9 cellular contexts compared by ENCODE assay signal in genomic region chr17:2212328-2212981, GRCh38.
DNase-seq lines count a peak whose midpoint lies in the region; ATAC-seq and TF ChIP-seq lines count a peak whose summit lies in the region.
"Had no signal": no experiment of that assay in that cellular context is flagged by ENCODE, and none has a peak within 500 bp of the region (broad histone marks: within the 10 kb centered on the region; RNA-seq: fewer than 3 reads in every experiment).

No MANE protein-coding gene starts in this region.

- CTCF ChIA-PET in BJ (lab: Yijun Ruan, JAX): interaction anchor here (1.3 to 2.6 kb wide), 4 partner anchors 30 to 158 kb away, joined by 4 to 7 read pairs (median 6); partner anchors contain the start of gene HIC1

- DNase-seq in BJ (ENCODE audit: low read depth) (peak; percentile 78), SJSA1 (ENCODE audit: low read depth in 1 of 2, low spot score in 2 of 2) (no peak), fibroblast of pulmonary artery (ENCODE audit: low read depth) (peak; percentile 70), posterior vena cava (ENCODE audit: low spot score) (peak; percentile 90), germinal center (ENCODE audit: low spot score) (no peak), MM.1S (no peak)
- DNase-seq in stimulated activated CD8-positive, alpha-beta memory T cell treated with anti-CD3 and anti-CD28 coated beads, Interleukin-4, amount 100 ng/mL, for 48 hours: no peak
- DNase-seq: endodermal cell had no signal

- TF ChIP-seq CTCF in BJ (IDR thresholded peaks at IDR 0.05; ENCODE audit: insufficient read depth, low read depth, low read length) (no peak), fibroblast of pulmonary artery (IDR thresholded peaks at IDR 0.05; ENCODE audit: low read length, missing control alignments) (no peak), MM.1S (IDR thresholded peaks at IDR 0.05; ENCODE audit: low read length) (no peak)

- no peaks in the 10 kb centered on the region for H3K27me3 ChIP-seq in BJ (ENCODE audit: control insufficient read depth, insufficient read depth, low read length)
- no peaks in the 10 kb centered on the region for H3K27me3 ChIP-seq in SJSA1 (replicated peaks)
- no peaks in the 10 kb centered on the region for H3K27me3 ChIP-seq in MM.1S (replicated peaks; ENCODE audit: insufficient read depth, low read length)

- peaks cover 27% of the 10 kb centered on the region for H3F3A ChIP-seq in MM.1S (ENCODE audit: insufficient read depth, low read length)

- ATAC-seq in HG03342 (IDR thresholded peaks at IDR 0.05; ENCODE audit: unreplicated experiment): no peak

- H3K4me3 ChIP-seq in BJ (ENCODE audit: low read depth, low read length) (no peak overlapping the region), SJSA1 (no peak overlapping the region), fibroblast of pulmonary artery (replicated peaks; ENCODE audit: low read depth, low read length) (peak overlapping the region; percentile 44), MM.1S (ENCODE audit: low read length) (no peak overlapping the region)

- H3K9ac ChIP-seq in MM.1S (ENCODE audit: low read length): no peak overlapping the region

- H3K9me2 ChIP-seq in MM.1S (replicated peaks; ENCODE audit: insufficient read depth, low read length): no peaks in the 10 kb centered on the region

- H3K9me3 ChIP-seq in SJSA1 (replicated peaks) (no peaks in the 10 kb centered on the region), MM.1S (replicated peaks; ENCODE audit: insufficient read depth, low read length) (no peaks in the 10 kb centered on the region)

- H4K20me1 ChIP-seq in MM.1S (ENCODE audit: insufficient read depth, low read length): no peaks in the 10 kb centered on the region

- peaks cover 43% of the 10 kb centered on the region for H3K79me2 ChIP-seq in MM.1S (ENCODE audit: low read length)

- peaks cover 65% of the 10 kb centered on the region for H3K4me1 ChIP-seq in SJSA1 (replicated peaks)
- H3K4me1 ChIP-seq in MM.1S (ENCODE audit: low read length): peaks cover 22% of the 10 kb centered on the region

- intact Hi-C loops in posterior vena cava (cut with DNase I): loop anchor here (5.0 kb wide), 1 partner anchor 35 kb away; no protein-coding TSS in a partner anchor

- H3K27ac ChIP-seq in SJSA1 (peak overlapping the region; percentile 80), MM.1S (ENCODE audit: low read length) (no peak overlapping the region)

- H3K36me3 ChIP-seq in BJ (ENCODE audit: control insufficient read depth, insufficient read depth, low read length) (peaks cover 1% of the 10 kb centered on the region), SJSA1 (peaks cover 11% of the 10 kb centered on the region), MM.1S (replicated peaks; ENCODE audit: insufficient read depth, low read length) (no peaks in the 10 kb centered on the region)

- no peak overlapping the region for H3K4me2 ChIP-seq in MM.1S (ENCODE audit: low read depth, low read length)

- H2AFZ ChIP-seq in MM.1S (ENCODE audit: low read length): no peak overlapping the region

- POLR2A ChIA-PET in BJ (lab: Charles Lee): interaction anchor here (1.0 kb wide), 1 partner anchor 33 kb away, joined by 3 read pairs; no protein-coding TSS in a partner anchor

Comparison
In these comparisons a context has a peak if more than half of its experiments do, and no peak if none do; other contexts are left out.
1. DNase-seq: peak in BJ (single experiment), fibroblast of pulmonary artery (single experiment) and posterior vena cava (single experiment); none in SJSA1 (0 of 2), germinal center (single experiment), stimulated activated CD8-positive, alpha-beta memory T cell treated with anti-CD3 and anti-CD28 coated beads, Interleukin-4, amount 100 ng/mL, for 48 hours (single experiment) and MM.1S (single experiment).